In the genomic region with DNA sequence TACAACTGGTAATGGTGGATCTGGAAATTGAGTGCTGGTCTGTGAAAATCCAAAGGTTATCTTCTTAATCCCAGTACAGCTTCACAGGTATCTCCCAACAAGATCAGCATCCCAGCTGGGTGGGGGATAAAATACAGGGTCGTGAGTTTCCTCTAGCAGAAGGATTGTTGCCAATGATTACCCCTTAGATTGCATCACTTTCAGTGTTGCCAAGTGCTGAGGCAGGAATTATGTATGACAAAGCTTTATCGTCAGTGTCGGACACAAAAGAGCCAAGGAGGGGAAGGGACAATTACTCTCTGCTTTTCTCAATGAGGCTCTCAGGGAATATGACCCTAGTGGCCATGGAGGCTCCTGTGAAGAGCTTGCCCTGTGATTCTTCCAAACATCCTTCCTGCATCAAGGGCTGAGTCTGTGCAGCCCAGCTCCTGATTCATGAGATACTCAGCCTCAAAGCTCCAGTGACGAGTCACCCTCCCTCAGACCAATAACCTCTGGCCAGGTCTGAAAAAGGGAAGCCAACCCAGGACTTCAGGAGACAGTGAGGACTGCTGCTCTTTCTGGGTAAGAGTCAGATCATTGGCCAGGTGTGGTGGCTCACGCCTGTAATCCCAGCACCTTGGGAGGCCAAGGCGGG, we compare ENCODE assay signal across 27 cellular contexts. TPM values are rescaled to one million over a fixed set of nuclear protein-coding genes. Genes with fewer than 3 reads are reported as not detected.
"Had no signal": no experiment of that assay in that cellular context is flagged by ENCODE, and none has a peak within 500 bp of the region (broad histone marks: within the 10 kb centered on the region; RNA-seq: fewer than 3 reads in every experiment).

No MANE protein-coding gene starts in this region.

- DNase-seq: effector CD4-positive, alpha-beta T cell; heart left ventricle; hippocampal formation; naive thymus-derived CD4-positive, alpha-beta T cell; nephron progenitor cell; psoas muscle; retina; sigmoid colon; small intestine; stimulated activated CD4-positive, alpha-beta T cell treated with anti-CD3 and anti-CD28 coated beads, Interleukin-12 subunit alpha, Interleukin-12 subunit beta, amount 100 ng/mL, for 4 hours; stimulated activated naive CD4-positive, alpha-beta T cell; stomach; substantia nigra; transverse colon had no signal

- H3K4me3 ChIP-seq: coronary artery, heart left ventricle, psoas muscle, sigmoid colon, stomach, thoracic aorta, transverse colon had no signal

- H3K36me3 ChIP-seq: heart left ventricle, neutrophil, sigmoid colon, stomach, thoracic aorta, transverse colon had no signal

- H3K4me3 Mint-ChIP-seq: naive thymus-derived CD4-positive, alpha-beta T cell; nephron progenitor cell had no signal

- FAIRE-seq: frontal cortex, small intestine had no signal

- H3K4me1 Mint-ChIP-seq: nephron progenitor cell had no signal

- H3K4me1 ChIP-seq: heart left ventricle, psoas muscle, sigmoid colon, stomach, transverse colon had no signal

- ATAC-seq: heart left ventricle; naive thymus-derived CD4-positive, alpha-beta T cell; psoas muscle had no signal

- H3K27ac Mint-ChIP-seq: naive thymus-derived CD4-positive, alpha-beta T cell; nephron progenitor cell had no signal

- H3K27ac ChIP-seq: coronary artery, heart left ventricle, neutrophil, psoas muscle, sigmoid colon, stomach, thoracic aorta, transverse colon had no signal

RNA-seq across cellular contexts. Expression of gene OR1F1, which starts 15.0 kb away (rescaled TPM):
- total RNA-seq: dermis microvascular lymphatic vessel endothelial cell, glomerular endothelial cell, heart left ventricle, kidney epithelial cell, liver, lung microvascular endothelial cell, mesenteric fat pad, mononuclear cell, psoas muscle, sigmoid colon, stomach, thoracic aorta, transverse colon, ureter had no signal
- polyA plus RNA-seq: esophagus, heart left ventricle, liver, psoas muscle, sigmoid colon, small intestine, stomach had no signal

RNA-seq across cellular contexts. Expression of gene MEFV, which starts 53.4 kb away (rescaled TPM):
- total RNA-seq: dermis microvascular lymphatic vessel endothelial cell, glomerular endothelial cell, lung microvascular endothelial cell had no signal
